ENCODE assay signal across 22 cellular contexts in the genomic region with DNA sequence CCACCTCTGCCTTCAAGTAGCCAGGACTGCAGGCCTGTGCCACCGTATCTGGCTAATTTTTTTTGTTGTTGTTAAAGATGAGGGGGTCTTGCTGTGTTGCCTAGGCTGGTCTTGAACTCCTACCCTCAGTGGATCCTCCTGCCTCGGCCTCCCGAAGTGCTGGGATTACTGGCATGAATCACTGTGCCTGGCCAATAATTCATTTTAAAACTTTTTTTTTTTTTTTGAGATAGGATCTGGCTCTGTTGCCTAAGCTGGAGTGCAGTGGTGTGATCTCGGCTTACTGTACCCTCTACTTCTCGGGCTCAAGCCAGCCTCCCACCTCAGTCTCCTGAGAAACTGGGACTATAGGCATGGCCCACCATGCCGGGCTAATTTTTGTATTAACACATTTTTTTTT. TPM values are rescaled to one million over a fixed set of nuclear protein-coding genes. Genes with fewer than 3 reads are reported as not detected.
DNase-seq lines count a peak whose midpoint lies in the region; ATAC-seq, FAIRE-seq and TF ChIP-seq lines count a peak whose summit lies in the region.
"Had no signal": no experiment of that assay in that cellular context is flagged by ENCODE, and none has a peak within 500 bp of the region (broad histone marks: within the 10 kb centered on the region; RNA-seq: fewer than 3 reads in every experiment).

No MANE protein-coding gene starts in this region.

- no CpG with 5 or more reads among the region's 6 CpGs for WGBS in H9 (ENCODE audit: extremely low coverage, insufficient read length, low lambda C conversion rate)

- H2AK5ac ChIP-seq in H9 (ENCODE audit: insufficient read length, low read length) = no peak overlapping the region

- H2BK12ac ChIP-seq in H9 (ENCODE audit: insufficient read length, low read depth, low read length) = no peak overlapping the region

- H3K4ac ChIP-seq in H9 (ENCODE audit: low read depth, low read length) = no peak overlapping the region

- H3K14ac ChIP-seq in H9 (ENCODE audit: insufficient read depth, low read length) = no peak overlapping the region

- no peaks in the 10 kb centered on the region for H3K27me3 ChIP-seq in CD4-positive, CD25-positive, alpha-beta regulatory T cell (ENCODE audit: control insufficient read depth, insufficient read depth, low read length)
- no peaks in the 10 kb centered on the region for H3K27me3 ChIP-seq in H9 (ENCODE audit: insufficient read depth, low read length)
- H3K27me3 ChIP-seq: MG63 had no signal

- no peak overlapping the region for H3K23ac ChIP-seq in H9 (ENCODE audit: insufficient read length, low read depth, low read length)

- no peak overlapping the region for H3K18ac ChIP-seq in H9 (ENCODE audit: insufficient read length, low read depth, low read length)

- no peak overlapping the region for H3T11ph ChIP-seq in H9 (ENCODE audit: low read length)

- H2BK5ac ChIP-seq in H9 (ENCODE audit: insufficient read length, low read length) = no peak overlapping the region

- FAIRE-seq in frontal cortex (lab: Jason Lieb, UNC) = no peak
- FAIRE-seq: A549, G401.6 had no signal

- peaks cover 6% of the 10 kb centered on the region for H3K27me3 Mint-ChIP-seq in CD4-positive, CD25-positive, alpha-beta regulatory T cell
- peaks cover 7% of the 10 kb centered on the region for H3K27me3 Mint-ChIP-seq in H9 (ENCODE audit: low read depth)
- H3K27me3 Mint-ChIP-seq in activated T-helper 17 cell treated with anti-CD3 and anti-CD28 coated beads, Interleukin-2, amount 50 U/mL, for 72 hours = no peaks in the 10 kb centered on the region
- H3K27me3 Mint-ChIP-seq in nephron progenitor cell (ENCODE audit: low read depth, poor library complexity) = peaks cover 6% of the 10 kb centered on the region
- H3K27me3 Mint-ChIP-seq: CD4-positive, alpha-beta memory T cell had no signal

- peaks cover 26 to 70% (median 55%) of the 10 kb centered on the region in 4 donors for H3K4me1 Mint-ChIP-seq in CD4-positive, CD25-positive, alpha-beta regulatory T cell
- H3K4me1 Mint-ChIP-seq in H9 (peaks cover 14 to 15% of the 10 kb centered on the region in 2 experiments), nephron progenitor cell (peaks cover 30% of the 10 kb centered on the region)
- peaks cover 19% of the 10 kb centered on the region for H3K4me1 Mint-ChIP-seq in activated T-helper 17 cell treated with anti-CD3 and anti-CD28 coated beads, Interleukin-2, amount 50 U/mL, for 72 hours

- peaks cover 9% of the 10 kb centered on the region for H3K36me3 Mint-ChIP-seq in CD4-positive, CD25-positive, alpha-beta regulatory T cell
- H3K36me3 Mint-ChIP-seq in H9 (ENCODE audit: insufficient read depth in 1 of 3, low read depth in 3 of 3) = peaks cover 10 to 35% (median 33%) of the 10 kb centered on the region in 3 experiments
- H3K36me3 Mint-ChIP-seq in activated T-helper 17 cell treated with anti-CD3 and anti-CD28 coated beads, Interleukin-2, amount 50 U/mL, for 72 hours (ENCODE audit: low read depth) = peaks cover 83% of the 10 kb centered on the region
- H3K36me3 Mint-ChIP-seq in nephron progenitor cell (ENCODE audit: low read depth) = peaks cover 46% of the 10 kb centered on the region

- no peaks in the 10 kb centered on the region for H3K23me2 ChIP-seq in H9 (ENCODE audit: insufficient read length, low read depth, low read length, poor library complexity, severe bottlenecking)

- H4K8ac ChIP-seq in H9 (replicated peaks; ENCODE audit: insufficient read length, low read depth, low read length) = no peak overlapping the region

- no peak overlapping the region for H3K9ac ChIP-seq in H9 (ENCODE audit: extremely low read depth, insufficient read length, low read length)

- no peak overlapping the region for H4K91ac ChIP-seq in H9 (ENCODE audit: insufficient read length, low read depth, low read length)

- no peak overlapping the region for H3K56ac ChIP-seq in H9 (ENCODE audit: insufficient read length, low read depth, low read length)

- peak overlapping the region in 1 of 3 donors; percentile 33 for H3K27ac Mint-ChIP-seq in CD4-positive, CD25-positive, alpha-beta regulatory T cell
- H3K27ac Mint-ChIP-seq in H9 (peak overlapping the region in 2 of 3 experiments; percentile 18 to 77; a peak in 2 of 7 replicates), nephron progenitor cell (no peak overlapping the region)
- H3K27ac Mint-ChIP-seq in activated T-helper 17 cell treated with anti-CD3 and anti-CD28 coated beads, Interleukin-2, amount 50 U/mL, for 72 hours = no peak overlapping the region
- H3K27ac Mint-ChIP-seq: GM23338 had no signal

- H3K4me1 ChIP-seq in CD4-positive, CD25-positive, alpha-beta regulatory T cell (ENCODE audit: control insufficient read depth, insufficient read depth, low read length, poor library complexity, severe bottlenecking) = peaks cover 37% of the 10 kb centered on the region
- H3K4me1 ChIP-seq in H9 (ENCODE audit: insufficient read depth, low read length) = no peaks in the 10 kb centered on the region; the same call in 1 of the 2 replicates

- H3K79me1 ChIP-seq in H9 (ENCODE audit: insufficient read depth, low read depth, low read length, poor library complexity, severe bottlenecking) = no peaks in the 10 kb centered on the region

- no peak overlapping the region for H2BK15ac ChIP-seq in H9 (ENCODE audit: low read depth, low read length)

- H4K5ac ChIP-seq in H9 (ENCODE audit: insufficient read length, low read depth, low read length) = no peak overlapping the region

- no peak overlapping the region for H3K4me2 ChIP-seq in H9 (ENCODE audit: insufficient read depth, insufficient read length, low read length)
- H3K4me2 ChIP-seq: GM23338 had no signal

- peaks cover 31% of the 10 kb centered on the region for H3K36me3 ChIP-seq in CD4-positive, CD25-positive, alpha-beta regulatory T cell (ENCODE audit: control insufficient read depth, insufficient read depth, low read length)

- peaks cover 16% of the 10 kb centered on the region; the same call in 1 of the 2 replicates for H3K79me2 ChIP-seq in H9 (ENCODE audit: insufficient read depth, low read length)

- no peak for DNase-seq in CD4-positive, CD25-positive, alpha-beta regulatory T cell
- DNase-seq in H9 (no peak), nephron progenitor cell (no peak), frontal cortex (ENCODE audit: low spot score in 2 of 2) (no peak), sciatic nerve (ENCODE audit: low spot score) (no peak)
- DNase-seq: Calu3; CD4-positive, alpha-beta memory T cell; DMS153; Kasumi-1; MG63; NCI-H1092; NCI-H1436; NCI-H187 treated with DMSO at 0.1 percent for 48 hours; NCI-H2107; NCI-H446 treated with DMSO at 0.1 percent for 48 hours; NCI-H526 treated with DMSO at 0.1 percent for 48 hours; Right ventricle myocardium superior had no signal

- H3K27ac ChIP-seq in CD4-positive, CD25-positive, alpha-beta regulatory T cell (ENCODE audit: insufficient read depth, low read length, poor library complexity, severe bottlenecking) = no peak overlapping the region
- no peak overlapping the region for H3K27ac ChIP-seq in H9 (ENCODE audit: insufficient read length, low read depth, low read length)
- H3K27ac ChIP-seq: A549 had no signal

- H2BK20ac ChIP-seq in H9 (ENCODE audit: low read depth, low read length, poor library complexity, severe bottlenecking) = no peak overlapping the region

- H2AFZ ChIP-seq in H9 (ENCODE audit: low read length) = no peak overlapping the region
- H2AFZ ChIP-seq: GM23338 had no signal

- TF ChIP-seq CTCF in H9 (conservative IDR thresholded peaks at IDR 0.05) (no peak), nephron progenitor cell (IDR thresholded peaks at IDR 0.05) (no peak)

- ATAC-seq in CD4-positive, CD25-positive, alpha-beta regulatory T cell (ENCODE audit: low read depth in 2 of 2) = no peak
- no peak for ATAC-seq in activated T-helper 17 cell treated with anti-CD3 and anti-CD28 coated beads, Interleukin-2, amount 50 U/mL, for 72 hours (replicated peaks)
- ATAC-seq in sciatic nerve (no peak), HG02870 (IDR thresholded peaks at IDR 0.05; ENCODE audit: unreplicated experiment) (no peak)
- ATAC-seq: A549, GM23338 had no signal

- H3K9me3 Mint-ChIP-seq in CD4-positive, CD25-positive, alpha-beta regulatory T cell = no peaks in the 10 kb centered on the region
- H3K9me3 Mint-ChIP-seq in H9 (no peaks in the 10 kb centered on the region), nephron progenitor cell (no peaks in the 10 kb centered on the region)
- H3K9me3 Mint-ChIP-seq in activated T-helper 17 cell treated with anti-CD3 and anti-CD28 coated beads, Interleukin-2, amount 50 U/mL, for 72 hours = no peaks in the 10 kb centered on the region
- H3K9me3 Mint-ChIP-seq: CD4-positive, alpha-beta memory T cell; GM23338 had no signal

- H3K4me3 Mint-ChIP-seq in CD4-positive, CD25-positive, alpha-beta regulatory T cell = peak overlapping the region; percentile 21 to 71 (median 46)
- H3K4me3 Mint-ChIP-seq in H9 = no peak overlapping the region; a peak in 2 of 5 replicates
- H3K4me3 Mint-ChIP-seq in activated T-helper 17 cell treated with anti-CD3 and anti-CD28 coated beads, Interleukin-2, amount 50 U/mL, for 72 hours = peak overlapping the region; percentile 29
- H3K4me3 Mint-ChIP-seq in nephron progenitor cell = peak overlapping the region; percentile 96
- H3K4me3 Mint-ChIP-seq: GM23338 had no signal

- no peak overlapping the region for H3K4me3 ChIP-seq in CD4-positive, CD25-positive, alpha-beta regulatory T cell (ENCODE audit: low read depth, low read length)
- H3K4me3 ChIP-seq: A549, GM23338, MG63 had no signal

- intact Hi-C loops in sciatic nerve (cut with DNase I) = no loop called here

- H3K9me3 ChIP-seq in CD4-positive, CD25-positive, alpha-beta regulatory T cell (ENCODE audit: control insufficient read depth in 2 of 2, low read length in 2 of 2) = no peaks in the 10 kb centered on the region
- H3K9me3 ChIP-seq in H9 (ENCODE audit: control insufficient read depth, low read depth, low read length) = no peaks in the 10 kb centered on the region
- H3K9me3 ChIP-seq: A549, MG63 had no signal

- no peaks in the 10 kb centered on the region for H4K20me1 ChIP-seq in H9 (ENCODE audit: control insufficient read depth, insufficient read depth, insufficient read length)

- no peak overlapping the region for H2BK120ac ChIP-seq in H9 (ENCODE audit: low read depth, low read length, poor library complexity, severe bottlenecking)

RNA-seq across cellular contexts. Expression of a gene that starts 3.5 kb away (rescaled TPM):
- 81.0 TPM for total RNA-seq in CD4-positive, CD25-positive, alpha-beta regulatory T cell
- 10 to 100 TPM; 59.3 to 77.6 (median 63.3) TPM for polyA plus RNA-seq in CD4-positive, CD25-positive, alpha-beta regulatory T cell
- total RNA-seq in H9 (2021) = 62.5 and 63.7 TPM in 2 replicates
- total RNA-seq in activated T-helper 17 cell treated with anti-CD3 and anti-CD28 coated beads, Interleukin-2, amount 50 U/mL, for 72 hours = 10 to 100 TPM; 62.7 to 66.0 TPM
- 28.9 TPM for total RNA-seq in frontal cortex
- 83.1 TPM for total RNA-seq in sciatic nerve

RNA-seq across cellular contexts. Expression of a gene that starts 20.2 kb away (rescaled TPM):
- 5.2 TPM for total RNA-seq in CD4-positive, CD25-positive, alpha-beta regulatory T cell
- polyA plus RNA-seq in CD4-positive, CD25-positive, alpha-beta regulatory T cell = 10 to 100 TPM in 3 of 4 donors, 1 to 10 TPM in 1; 9.1 to 13.8 (median 12.5) TPM
- total RNA-seq in H9 (2021) = 7.8 and 10.1 TPM in 2 replicates
- total RNA-seq in activated T-helper 17 cell treated with anti-CD3 and anti-CD28 coated beads, Interleukin-2, amount 50 U/mL, for 72 hours = 10 to 100 TPM; 15.1 to 32.2 TPM
- total RNA-seq in frontal cortex = 15.1 TPM
- 16.0 TPM for total RNA-seq in sciatic nerve

Comparison
In these comparisons a context has a peak if more than half of its experiments do, and no peak if none do; other contexts are left out.
1. H3K27ac Mint-ChIP-seq: peak in H9 (2 of 3); none in activated T-helper 17 cell treated with anti-CD3 and anti-CD28 coated beads, Interleukin-2, amount 50 U/mL, for 72 hours (single experiment) and nephron progenitor cell (single experiment).
2. H3K4me3 Mint-ChIP-seq: peak in CD4-positive, CD25-positive, alpha-beta regulatory T cell (4 of 4), activated T-helper 17 cell treated with anti-CD3 and anti-CD28 coated beads, Interleukin-2, amount 50 U/mL, for 72 hours (single experiment) and nephron progenitor cell (single experiment); none in H9 (0 of 2).